ENCODE assay signal across 15 cellular contexts in the genomic region with DNA sequence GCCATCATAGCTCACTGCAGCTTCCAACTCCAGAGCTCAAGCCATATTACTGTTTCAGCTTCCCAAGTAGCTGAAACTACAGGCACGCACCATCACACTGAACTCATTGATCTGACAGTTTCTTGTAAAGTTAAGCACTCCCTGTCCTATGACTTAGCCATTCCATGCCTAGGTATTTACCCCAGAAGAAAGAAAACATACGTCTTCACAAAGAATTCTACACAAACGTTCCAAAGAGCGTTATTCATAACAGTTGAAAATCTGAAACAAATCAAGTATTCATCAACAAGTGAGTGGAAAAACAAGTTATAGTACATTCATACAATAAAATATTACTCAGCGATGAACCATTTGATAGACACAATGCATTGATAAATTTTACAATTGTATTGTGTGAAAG. TPM values are rescaled to one million over a fixed set of nuclear protein-coding genes. Genes with fewer than 3 reads are reported as not detected.
DNase-seq lines count a peak whose midpoint lies in the region; TF ChIP-seq lines count a peak whose summit lies in the region.
"Had no signal": no experiment of that assay in that cellular context is flagged by ENCODE, and none has a peak within 500 bp of the region (broad histone marks: within the 10 kb centered on the region; RNA-seq: fewer than 3 reads in every experiment).

No MANE protein-coding gene starts in this region.

- H3K9me3 Mint-ChIP-seq in chondrocyte (ENCODE audit: low read depth) (no peaks in the 10 kb centered on the region), type B pancreatic cell (no peaks in the 10 kb centered on the region)

- H3K36me3 ChIP-seq in BE2C: no peaks in the 10 kb centered on the region

- H3K4me3 ChIP-seq in BE2C (ENCODE audit: low read depth, low read length): no peak overlapping the region

- peaks cover 73% of the 10 kb centered on the region for H3K4me1 Mint-ChIP-seq in chondrocyte (ENCODE audit: low read depth)
- H3K4me1 Mint-ChIP-seq in type B pancreatic cell (ENCODE audit: unreplicated experiment): no peaks in the 10 kb centered on the region

- TF ChIP-seq CTCF in chondrocyte (IDR thresholded peaks at IDR 0.05): no peak
- no peak for TF ChIP-seq CTCF in type B pancreatic cell (conservative IDR thresholded peaks at IDR 0.05)
- no peak for TF ChIP-seq CTCF in BE2C (IDR thresholded peaks at IDR 0.05; ENCODE audit: low read depth, low read length)

- H3K27me3 Mint-ChIP-seq in chondrocyte (ENCODE audit: low read depth): no peaks in the 10 kb centered on the region
- no peaks in the 10 kb centered on the region for H3K27me3 Mint-ChIP-seq in type B pancreatic cell

- H3K27ac Mint-ChIP-seq in chondrocyte (ENCODE audit: unreplicated experiment): peak overlapping the region; percentile 70
- H3K27ac Mint-ChIP-seq in type B pancreatic cell: peak overlapping the region; percentile 22

- no peaks in the 10 kb centered on the region; the same call in 1 of the 2 replicates for H3K27me3 ChIP-seq in BE2C

- H3K36me3 Mint-ChIP-seq in chondrocyte (ENCODE audit: low read depth) (no peaks in the 10 kb centered on the region), type B pancreatic cell (no peaks in the 10 kb centered on the region)

- no peaks in the 10 kb centered on the region for H3K9me3 ChIP-seq in BE2C

- no peaks in the 10 kb centered on the region for H3K4me1 ChIP-seq in BE2C

- H3K4me3 Mint-ChIP-seq in chondrocyte (ENCODE audit: unreplicated experiment) (no peak overlapping the region), type B pancreatic cell (no peak overlapping the region)

- DNase-seq in ELR (ENCODE audit: low read depth) (peak; percentile 40), chondrocyte (ENCODE audit: low spot score) (no peak), foreskin melanocyte (peak; percentile 87), type B pancreatic cell (ENCODE audit: extremely low spot score, unreplicated experiment) (no peak), NOMO-1 treated with DMSO at 0.1 percent for 48 hours (lab: John Stamatoyannopoulos, UW; ENCODE audit: unreplicated experiment) (no peak), BE2C (no peak), amniotic stem cell (lab: John Stamatoyannopoulos, UW) (no peak)
- DNase-seq: C1 segment of cervical spinal cord, GOT3, KG1, NCI-H1105, NCI-H1694 treated with DMSO at 0.1 percent for 48 hours had no signal

RNA-seq across cellular contexts. Expression of a gene that starts 7.8 kb away (rescaled TPM):
- total RNA-seq in chondrocyte (0.70 to 2.6 TPM (median 0.90 TPM) in 3 replicates), type B pancreatic cell (ENCODE audit: low replicate concordance) (0.24 TPM in 1 of 2 replicates, not detected in the other)
- polyA plus RNA-seq in BE2C (2012; ENCODE audit: insufficient read depth, insufficient read length, low read depth): not detected
- total RNA-seq: G401, Right ventricle myocardium inferior had no signal

RNA-seq across cellular contexts. Expression of a gene that starts 14.1 kb away (rescaled TPM):
- 208 to 225 TPM (median 219 TPM) in 3 replicates for total RNA-seq in chondrocyte
- 256 and 324 TPM in 2 replicates for total RNA-seq in type B pancreatic cell (ENCODE audit: low replicate concordance)
- polyA plus RNA-seq in BE2C (2012; ENCODE audit: insufficient read depth, insufficient read length, low read depth): 109 TPM

RNA-seq across cellular contexts. Expression of a gene that starts 31.5 kb away (rescaled TPM):
- total RNA-seq in chondrocyte: not detected in 3 replicates
- total RNA-seq in type B pancreatic cell (ENCODE audit: low replicate concordance): not detected in 2 replicates
- not detected for polyA plus RNA-seq in BE2C (2012; ENCODE audit: insufficient read depth, insufficient read length, low read depth)
- total RNA-seq: G401, M059J, Right ventricle myocardium inferior had no signal

RNA-seq across cellular contexts. Expression of a gene that starts 41.9 kb away (rescaled TPM):
- total RNA-seq in chondrocyte: not detected in 3 replicates
- not detected in 2 replicates for total RNA-seq in type B pancreatic cell (ENCODE audit: low replicate concordance)
- not detected for polyA plus RNA-seq in BE2C (2012; ENCODE audit: insufficient read depth, insufficient read length, low read depth)
- total RNA-seq: G401, M059J, Right ventricle myocardium inferior had no signal

Comparison
In these comparisons a context has a peak if more than half of its experiments do, and no peak if none do; other contexts are left out.
1. DNase-seq: peak in ELR (single experiment) and foreskin melanocyte (single experiment); none in chondrocyte (single experiment), type B pancreatic cell (single experiment), NOMO-1 treated with DMSO at 0.1 percent for 48 hours (single experiment), BE2C (single experiment) and amniotic stem cell (single experiment).